ENCODE assay signal across 1 cellular context in genomic region chr1:63506782-63507181, GRCh38.
TF ChIP-seq lines count a peak whose summit lies in the region.

No MANE protein-coding gene starts in this region.

TF ChIP-seq in K562, 482 proteins besides CTCF, POLR2A, EP300 and RAD21 (continued from another document):
- TF ChIP-seq ARID4B (CRISPR knock-in tag; IDR thresholded peaks at IDR 0.05) (no peak), ZC3H4 (CRISPR knock-in tag; IDR thresholded peaks at IDR 0.05; ENCODE audit: borderline replicate concordance) (no peak), DMBX1 (CRISPR knock-in tag; IDR thresholded peaks at IDR 0.05; ENCODE audit: borderline replicate concordance) (no peak), ZNF124 (CRISPR knock-in tag; IDR thresholded peaks at IDR 0.05) (no peak), BACH1 (tag; IDR thresholded peaks at IDR 0.05) (no peak), CTCFL (IDR thresholded peaks at IDR 0.05; ENCODE audit: borderline replicate concordance, insufficient read depth, low read depth, low read length, poor library complexity, severe bottlenecking) (no peak), MGA (IDR thresholded peaks at IDR 0.05) (no peak)
TF ChIP-seq in K562: peak in this region for 0.
